ENCODE assay signal across 9 cellular contexts in genomic region chr10:79147796-79148451, GRCh38.
A peak's percentile ranks its signal among the peaks of the same experiment; 100 is the strongest.
DNase-seq lines count a peak whose midpoint lies in the region; ATAC-seq, FAIRE-seq and TF ChIP-seq lines count a peak whose summit lies in the region.
"Had no signal": no experiment of that assay in that cellular context is flagged by ENCODE, and none has a peak within 500 bp of the region (broad histone marks: within the 10 kb centered on the region; RNA-seq: fewer than 3 reads in every experiment).

No MANE protein-coding gene starts in this region.

- CTCF ChIA-PET in HCT116 (lab: Charles Lee): no interaction called here

- TF ChIP-seq RAD21 in HCT116 (IDR thresholded peaks at IDR 0.05; ENCODE audit: low read depth): no peak

- no peaks in the 10 kb centered on the region for H4K20me1 ChIP-seq in HCT116 (ENCODE audit: insufficient read depth)

- no peak for FAIRE-seq in kidney (lab: Jason Lieb, UNC)

- no peaks in the 10 kb centered on the region; the same call in 1 of the 2 replicates for H3K79me2 ChIP-seq in HCT116 (ENCODE audit: insufficient read depth, low read length)

- H3K4me2 ChIP-seq in HCT116 (ENCODE audit: low read length): peak overlapping the region; percentile 80; the same call in 1 of the 2 replicates

- BruUV-seq in HCT116 (replicated peaks; lab: Mats Ljungman, UMichigan): no TSS peak

- RAD21 ChIA-PET in HCT116 (lab: Charles Lee; ENCODE audit: low non-redundant PET in 1 of 2, low total read pairs in 2 of 2, uncharacterized antibody in 2 of 2, unreplicated experiment in 2 of 2): interaction anchor here in 1 of 2 experiments (0.7 kb wide), 1 partner anchor 70 kb away, joined by 3 read pairs; no protein-coding TSS in a partner anchor

- H3K27ac ChIP-seq in HCT116 (ENCODE audit: low read depth, low read length) (peak overlapping the region; percentile 94; the same call in 1 of the 2 replicates), kidney (ENCODE audit: low read depth in 2 of 2, low read length in 2 of 2) (peak overlapping the region; percentile 95 to 98)

- no peak overlapping the region for H3K4me3 ChIP-seq in HCT116 (replicated peaks in 1 of 2; ENCODE audit: low read depth in 1 of 2, low read length in 2 of 2)
- H3K4me3 ChIP-seq in kidney (ENCODE audit: low read length in 2 of 2): no peak overlapping the region

- POLR2A ChIA-PET in HCT116 (lab: Charles Lee): interaction anchor here (1.2 kb wide), 1 partner anchor 9 kb away, joined by 4 read pairs; no protein-coding TSS in a partner anchor

- no peak overlapping the region for H3K4me3 Mint-ChIP-seq in activated naive CD8-positive, alpha-beta T cell
- H3K4me3 Mint-ChIP-seq in stimulated activated naive B cell treated with anti-CD40 and anti-IgM and Interleukin-4, amounts not matched to agents 10 μg/mL and 1 μg/mL and 100 μg/mL, for 72 hours: no peak overlapping the region

- ATAC-seq in HCT116: no peak
- peak; percentile 56 to 64 for ATAC-seq in stimulated activated naive B cell treated with anti-CD40 and anti-IgM and Interleukin-4, amounts not matched to agents 10 μg/mL and 1 μg/mL and 100 μg/mL, for 72 hours (replicated peaks)
- no peak for ATAC-seq in HG02588 (IDR thresholded peaks at IDR 0.05; ENCODE audit: unreplicated experiment)

- no peaks in the 10 kb centered on the region for H3K36me3 Mint-ChIP-seq in activated naive CD8-positive, alpha-beta T cell
- no peaks in the 10 kb centered on the region for H3K36me3 Mint-ChIP-seq in stimulated activated naive B cell treated with anti-CD40 and anti-IgM and Interleukin-4, amounts not matched to agents 10 μg/mL and 1 μg/mL and 100 μg/mL, for 72 hours

- H3K27ac Mint-ChIP-seq in activated naive CD8-positive, alpha-beta T cell: peak overlapping the region; percentile 73
- peak overlapping the region; percentile 20 for H3K27ac Mint-ChIP-seq in stimulated activated naive B cell treated with anti-CD40 and anti-IgM and Interleukin-4, amounts not matched to agents 10 μg/mL and 1 μg/mL and 100 μg/mL, for 72 hours

- H3K27me3 ChIP-seq in HCT116 (ENCODE audit: insufficient read depth, low read length): no peaks in the 10 kb centered on the region

- DNase-seq in HCT116 (ENCODE audit: low read depth, low spot score) (no peak), kidney (peak; percentile 74), inferior parietal cortex (ENCODE audit: extremely low spot score) (no peak), DMS 273 (lab: John Stamatoyannopoulos, UW; ENCODE audit: unreplicated experiment) (no peak)
- DNase-seq in stimulated activated naive B cell treated with anti-CD40 and anti-IgM and Interleukin-4, amounts not matched to agents 10 μg/mL and 1 μg/mL and 100 μg/mL, for 72 hours: no peak
- DNase-seq: activated CD4-positive, alpha-beta T cell treated with anti-CD3 and anti-CD28 coated beads, Interleukin-2, amount 50 U/mL, for 48 hours; NCI-H1105 treated with DMSO at 0.1 percent for 48 hours had no signal

- no peaks in the 10 kb centered on the region for H3K27me3 Mint-ChIP-seq in activated naive CD8-positive, alpha-beta T cell
- H3K27me3 Mint-ChIP-seq in stimulated activated naive B cell treated with anti-CD40 and anti-IgM and Interleukin-4, amounts not matched to agents 10 μg/mL and 1 μg/mL and 100 μg/mL, for 72 hours: peaks cover 0 to 7% of the 10 kb centered on the region in 2 donors

- no peaks in the 10 kb centered on the region for H3K9me2 ChIP-seq in HCT116 (ENCODE audit: insufficient read depth)

- TF ChIP-seq CTCF in HCT116 (IDR thresholded peaks at IDR 0.05 in 2 of 3, conservative IDR thresholded peaks at IDR 0.05 in 1 of 3; ENCODE audit: borderline replicate concordance in 1 of 3, insufficient read depth in 1 of 3, low read depth in 2 of 3, low read length in 2 of 3) (no peak), kidney (IDR thresholded peaks at IDR 0.05; ENCODE audit: borderline replicate concordance, extremely low read depth, insufficient read depth) (no peak)

- H3K9ac ChIP-seq in HCT116 (ENCODE audit: low read length): peak overlapping the region; percentile 67
- H3K9ac ChIP-seq in kidney (ENCODE audit: low read length in 2 of 2): peak overlapping the region; percentile 9 to 68

- H3K9me3 Mint-ChIP-seq in activated naive CD8-positive, alpha-beta T cell (ENCODE audit: low read depth): no peaks in the 10 kb centered on the region
- no peaks in the 10 kb centered on the region for H3K9me3 Mint-ChIP-seq in stimulated activated naive B cell treated with anti-CD40 and anti-IgM and Interleukin-4, amounts not matched to agents 10 μg/mL and 1 μg/mL and 100 μg/mL, for 72 hours

- H3K4me1 Mint-ChIP-seq in activated naive CD8-positive, alpha-beta T cell (ENCODE audit: low read depth): peaks cover 71% of the 10 kb centered on the region
- H3K4me1 Mint-ChIP-seq in stimulated activated naive B cell treated with anti-CD40 and anti-IgM and Interleukin-4, amounts not matched to agents 10 μg/mL and 1 μg/mL and 100 μg/mL, for 72 hours: peaks cover 35 to 62% of the 10 kb centered on the region in 2 donors

- H3K9me3 ChIP-seq in HCT116 (ENCODE audit: control insufficient read depth in 1 of 2, insufficient read depth in 1 of 2, low read depth in 1 of 2, low read length in 2 of 2): no peaks in the 10 kb centered on the region
- H3K9me3 ChIP-seq in kidney (ENCODE audit: control insufficient read depth in 1 of 2, low read length in 2 of 2): no peaks in the 10 kb centered on the region

- H3K4me1 ChIP-seq in HCT116 (ENCODE audit: control insufficient read depth in 1 of 2, insufficient read depth in 2 of 2, low read length in 2 of 2) (peaks cover 54 to 89% of the 10 kb centered on the region in 2 experiments), kidney (ENCODE audit: control insufficient read depth in 1 of 2, insufficient read depth in 1 of 2, low read depth in 1 of 2, low read length in 2 of 2) (peaks cover 64 to 70% of the 10 kb centered on the region in 2 donors)

- no peak for TF ChIP-seq POLR2A in HCT116 (IDR thresholded peaks at IDR 0.05; ENCODE audit: borderline replicate concordance, extremely low read depth, insufficient read depth, insufficient read length)

- H2AFZ ChIP-seq in HCT116 (ENCODE audit: low read depth, low read length, poor library complexity, severe bottlenecking): no peak overlapping the region

- intact Hi-C loops in HCT116 (cut with micrococcal nuclease): no loop called here
- intact Hi-C loops in kidney (cut with DNase I): loop anchor here (10.0 kb wide), 1 partner anchor 73 kb away; no protein-coding TSS in a partner anchor

- H3K36me3 ChIP-seq in HCT116 (ENCODE audit: control insufficient read depth in 1 of 2, insufficient read depth in 2 of 2, low read length in 2 of 2): no peaks in the 10 kb centered on the region
- H3K36me3 ChIP-seq in kidney (ENCODE audit: control insufficient read depth in 1 of 2, insufficient read depth in 2 of 2, low read length in 2 of 2): no peaks in the 10 kb centered on the region

TF ChIP-seq in HCT116, 20 proteins besides CTCF, POLR2A, EP300 and RAD21:
- TF ChIP-seq YY1 (IDR thresholded peaks at IDR 0.05; ENCODE audit: extremely low read depth, insufficient replicate concordance, low read depth, low read length): no peak
- TF ChIP-seq CEBPB (IDR thresholded peaks at IDR 0.05; ENCODE audit: low read depth): no peak
- no peak for TF ChIP-seq EZH2 (IDR thresholded peaks at IDR 0.05)
- no peak for TF ChIP-seq CBX3 (IDR thresholded peaks at IDR 0.05; ENCODE audit: low read depth)
TF ChIP-seq in HCT116: peak in this region for 0.

Comparison
In these comparisons a context has a peak if more than half of its experiments do, and no peak if none do; other contexts are left out.
1. ATAC-seq: peak in stimulated activated naive B cell treated with anti-CD40 and anti-IgM and Interleukin-4, amounts not matched to agents 10 μg/mL and 1 μg/mL and 100 μg/mL, for 72 hours (2 of 2); none in HCT116 (single experiment) and HG02588 (single experiment).